In the genomic region with DNA sequence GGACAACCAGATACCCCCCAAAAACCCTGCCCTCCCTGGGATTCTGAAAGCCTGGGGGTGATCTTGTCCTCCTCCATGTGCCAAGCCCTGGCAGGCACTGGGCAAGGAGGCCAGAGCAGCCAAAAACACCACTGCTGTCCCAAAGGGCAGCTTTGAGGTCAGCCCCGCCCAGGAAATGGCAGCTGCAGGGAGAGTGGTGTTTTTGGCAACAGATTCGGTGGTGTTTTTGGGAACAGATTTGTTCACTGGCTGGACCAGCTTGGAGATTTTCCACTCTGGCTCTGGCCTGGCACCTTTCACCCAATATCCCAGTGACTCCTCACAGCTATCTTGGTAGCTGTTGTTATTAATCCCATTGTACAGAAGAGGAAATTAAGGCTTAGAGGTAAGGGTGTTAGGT, we compare ENCODE assay signal across 11 cellular contexts. TPM values are rescaled to one million over a fixed set of nuclear protein-coding genes. Genes with fewer than 3 reads are reported as not detected.
DNase-seq lines count a peak whose midpoint lies in the region; ATAC-seq and TF ChIP-seq lines count a peak whose summit lies in the region.
"Had no signal": no experiment of that assay in that cellular context is flagged by ENCODE, and none has a peak within 500 bp of the region (broad histone marks: within the 10 kb centered on the region; RNA-seq: fewer than 3 reads in every experiment).

No MANE protein-coding gene starts in this region.

- H3K9me3 ChIP-seq in PC-3 (ENCODE audit: low read length) (no peaks in the 10 kb centered on the region), fibroblast of lung (ENCODE audit: control insufficient read depth, insufficient read depth, low read depth, low read length) (no peaks in the 10 kb centered on the region)
- H3K9me3 ChIP-seq: upper lobe of left lung had no signal

- TF ChIP-seq CTCF in PC-3 (conservative IDR thresholded peaks at IDR 0.05; ENCODE audit: low read depth, low read length) (no peak), fibroblast of lung (conservative IDR thresholded peaks at IDR 0.05 in 1 of 2, IDR thresholded peaks at IDR 0.05 in 1 of 2; ENCODE audit: low read depth in 1 of 2, low read length in 2 of 2) (no peak)

- H3K4me1 ChIP-seq in PC-3 (ENCODE audit: insufficient read depth, low read length) (peaks cover 20% of the 10 kb centered on the region), fibroblast of lung (ENCODE audit: control insufficient read depth, extremely low read depth, insufficient read depth, low read length) (peaks cover 5% of the 10 kb centered on the region)

- CTCF ChIA-PET in PC-3 (lab: Charles Lee), result no interaction called here

- H3K4me3 ChIP-seq in PC-3 (ENCODE audit: low read length) (no peak overlapping the region), fibroblast of lung (replicated peaks in 1 of 4; ENCODE audit: control extremely low read depth in 1 of 4, insufficient read depth in 1 of 4, low read depth in 3 of 4, low read length in 4 of 4) (no peak overlapping the region)
- H3K4me3 ChIP-seq: upper lobe of left lung had no signal

- no peaks in the 10 kb centered on the region for H3K9me2 ChIP-seq in PC-3 (replicated peaks; ENCODE audit: low read length)

- H3K4me2 ChIP-seq in PC-3 (ENCODE audit: low read length) (no peak overlapping the region), fibroblast of lung (ENCODE audit: extremely low read depth, insufficient read depth, low read length) (peak overlapping the region; percentile 42)

- H3K27me3 ChIP-seq in PC-3 (ENCODE audit: low read length), result no peaks in the 10 kb centered on the region
- H3K27me3 ChIP-seq in fibroblast of lung (ENCODE audit: control insufficient read depth, insufficient read depth, low read length), result no peaks in the 10 kb centered on the region
- H3K27me3 ChIP-seq: upper lobe of left lung had no signal

- H3K27ac ChIP-seq in PC-3 (ENCODE audit: low read length), result no peak overlapping the region
- no peak overlapping the region for H3K27ac ChIP-seq in fibroblast of lung (ENCODE audit: insufficient read depth, low read length)
- no peak overlapping the region for H3K27ac ChIP-seq in caudate nucleus (ENCODE audit: low read depth, low read length)
- H3K27ac ChIP-seq: upper lobe of left lung had no signal

- no peaks in the 10 kb centered on the region for H3F3A ChIP-seq in PC-3 (ENCODE audit: low read length, unreplicated experiment)

- DNase-seq in AG08396 (ENCODE audit: low spot score), result peak; percentile 36
- peak; percentile 30 for DNase-seq in PC-3
- DNase-seq in fibroblast of lung (ENCODE audit: low read depth in 2 of 2), result peak in 1 of 2 donors; percentile 63
- no peak for DNase-seq in caudate nucleus (lab: John Stamatoyannopoulos, UW)
- DNase-seq in stimulated activated CD4-positive, alpha-beta T cell treated with anti-CD3 and anti-CD28 coated beads, Interleukin-15, amount 100 ng/mL, for 24 hours, result no peak
- no peak for DNase-seq in NCI-H526 (lab: John Stamatoyannopoulos, UW)
- DNase-seq: naive B cell, upper lobe of left lung had no signal

- intact Hi-C loops in PC-3 (cut with micrococcal nuclease), result no loop called here

- H3K9ac ChIP-seq in PC-3 (ENCODE audit: low read length) (no peak overlapping the region), fibroblast of lung (ENCODE audit: insufficient read depth, low read length) (no peak overlapping the region)

- H3K79me2 ChIP-seq in PC-3 (ENCODE audit: low read length), result peaks cover 18% of the 10 kb centered on the region; the same call in 1 of the 2 replicates
- no peaks in the 10 kb centered on the region for H3K79me2 ChIP-seq in fibroblast of lung (ENCODE audit: control insufficient read depth, insufficient read depth, low read length)

- no peaks in the 10 kb centered on the region for H4K20me1 ChIP-seq in PC-3 (ENCODE audit: low read length)
- H4K20me1 ChIP-seq in fibroblast of lung (ENCODE audit: control insufficient read depth, extremely low read depth, insufficient read depth, low read length), result no peaks in the 10 kb centered on the region

- ATAC-seq in GM18907 (IDR thresholded peaks at IDR 0.05; ENCODE audit: unreplicated experiment), result peak; percentile 19
- peak; percentile 51 for ATAC-seq in PC-3
- ATAC-seq in GM21786 (IDR thresholded peaks at IDR 0.05; ENCODE audit: unreplicated experiment), result no peak
- ATAC-seq: activated CD4-positive, CD25-positive, alpha-beta regulatory T cell treated with anti-CD3 and anti-CD28 coated beads, Interleukin-2, amount 50 U/mL, for 24 hours had no signal

- no peak overlapping the region for H2AFZ ChIP-seq in PC-3 (ENCODE audit: low read length)
- H2AFZ ChIP-seq in fibroblast of lung (ENCODE audit: low read length), result no peak overlapping the region

- BruUV-seq in PC-3 (replicated peaks; lab: Mats Ljungman, UMichigan), result no TSS peak

- POLR2A ChIA-PET in PC-3 (lab: Charles Lee; ENCODE audit: unreplicated experiment), result no interaction called here

- H3K36me3 ChIP-seq in PC-3 (ENCODE audit: low read depth, low read length), result peaks cover 7% of the 10 kb centered on the region; the same call in 1 of the 2 replicates
- no peaks in the 10 kb centered on the region for H3K36me3 ChIP-seq in fibroblast of lung (ENCODE audit: control insufficient read depth, insufficient read depth, low read length)
- H3K36me3 ChIP-seq: upper lobe of left lung had no signal

RNA-seq across cellular contexts. Expression of a gene that starts 34.7 kb away (rescaled TPM):
- total RNA-seq in PC-3 (2014; rRNA removed), result 54.4 and 77.3 TPM in 2 replicates
- 3.1 and 8.4 TPM in 2 replicates for total RNA-seq in fibroblast of lung
- polyA plus RNA-seq in fibroblast of lung, result 10.3 and 21.3 TPM in 2 replicates
- polyA plus RNA-seq in fibroblast of lung (2012), result 6.0 and 11.6 TPM in 2 replicates
- 24.2 and 41.2 TPM in 2 replicates for polyA minus RNA-seq in fibroblast of lung (ENCODE audit: low replicate concordance)

RNA-seq across cellular contexts. Expression of a gene that starts 54.8 kb away (rescaled TPM):
- total RNA-seq in PC-3 (2014; rRNA removed) (48.9 and 53.1 TPM in 2 replicates), fibroblast of lung (33.0 and 35.2 TPM in 2 replicates)
- polyA plus RNA-seq in fibroblast of lung, result 34.5 and 45.5 TPM in 2 replicates
- polyA plus RNA-seq in fibroblast of lung (2012), result 76.0 and 83.4 TPM in 2 replicates
- polyA minus RNA-seq in fibroblast of lung (ENCODE audit: low replicate concordance), result 1.6 and 2.3 TPM in 2 replicates

Comparison
In these comparisons a context has a peak if more than half of its experiments do, and no peak if none do; other contexts are left out.
1. DNase-seq: peak in AG08396 (single experiment) and PC-3 (single experiment); none in caudate nucleus (0 of 61), stimulated activated CD4-positive, alpha-beta T cell treated with anti-CD3 and anti-CD28 coated beads, Interleukin-15, amount 100 ng/mL, for 24 hours (single experiment) and NCI-H526 (0 of 2).